In genomic region chr6:75368151-75368779, GRCh38 we compare ENCODE assay signal across 1 cellular context.
TF ChIP-seq lines count a peak whose summit lies in the region.

No MANE protein-coding gene starts in this region.

TF ChIP-seq in HepG2, 621 proteins besides CTCF, POLR2A, EP300 and RAD21 (continued from another document):
- TF ChIP-seq STAG1 (CRISPR knock-in tag; IDR thresholded peaks at IDR 0.05), result peak; percentile 80
- TF ChIP-seq SMC3 (IDR thresholded peaks at IDR 0.05; ENCODE audit: low read length), result peak; percentile 66; the same call in 1 of the 2 replicates
